Comparison of ENCODE assay signal across 1 cellular context in genomic region chr21:14383596-14384210, GRCh38.
TF ChIP-seq lines count a peak whose summit lies in the region.

No MANE protein-coding gene starts in this region.

TF ChIP-seq in HCT116, 20 proteins besides CTCF, POLR2A, EP300 and RAD21 (continued from another document):
- TF ChIP-seq ZBTB33 (IDR thresholded peaks at IDR 0.05; ENCODE audit: extremely low read depth, insufficient replicate concordance, low read length) (no peak), EZH2 (IDR thresholded peaks at IDR 0.05) (no peak), SRF (IDR thresholded peaks at IDR 0.05; ENCODE audit: low read depth) (no peak), CEBPB (IDR thresholded peaks at IDR 0.05; ENCODE audit: low read depth) (no peak), SP1 (IDR thresholded peaks at IDR 0.05; ENCODE audit: low read depth) (no peak), EGR1 (IDR thresholded peaks at IDR 0.05; ENCODE audit: low read depth) (no peak), ZNF274 (IDR thresholded peaks at IDR 0.05; ENCODE audit: low read depth, low read length) (no peak), TCF7L2 (IDR thresholded peaks at IDR 0.05; ENCODE audit: borderline replicate concordance, extremely low read depth, insufficient read depth, insufficient read length) (no peak)
- TF ChIP-seq, protein P1, sequence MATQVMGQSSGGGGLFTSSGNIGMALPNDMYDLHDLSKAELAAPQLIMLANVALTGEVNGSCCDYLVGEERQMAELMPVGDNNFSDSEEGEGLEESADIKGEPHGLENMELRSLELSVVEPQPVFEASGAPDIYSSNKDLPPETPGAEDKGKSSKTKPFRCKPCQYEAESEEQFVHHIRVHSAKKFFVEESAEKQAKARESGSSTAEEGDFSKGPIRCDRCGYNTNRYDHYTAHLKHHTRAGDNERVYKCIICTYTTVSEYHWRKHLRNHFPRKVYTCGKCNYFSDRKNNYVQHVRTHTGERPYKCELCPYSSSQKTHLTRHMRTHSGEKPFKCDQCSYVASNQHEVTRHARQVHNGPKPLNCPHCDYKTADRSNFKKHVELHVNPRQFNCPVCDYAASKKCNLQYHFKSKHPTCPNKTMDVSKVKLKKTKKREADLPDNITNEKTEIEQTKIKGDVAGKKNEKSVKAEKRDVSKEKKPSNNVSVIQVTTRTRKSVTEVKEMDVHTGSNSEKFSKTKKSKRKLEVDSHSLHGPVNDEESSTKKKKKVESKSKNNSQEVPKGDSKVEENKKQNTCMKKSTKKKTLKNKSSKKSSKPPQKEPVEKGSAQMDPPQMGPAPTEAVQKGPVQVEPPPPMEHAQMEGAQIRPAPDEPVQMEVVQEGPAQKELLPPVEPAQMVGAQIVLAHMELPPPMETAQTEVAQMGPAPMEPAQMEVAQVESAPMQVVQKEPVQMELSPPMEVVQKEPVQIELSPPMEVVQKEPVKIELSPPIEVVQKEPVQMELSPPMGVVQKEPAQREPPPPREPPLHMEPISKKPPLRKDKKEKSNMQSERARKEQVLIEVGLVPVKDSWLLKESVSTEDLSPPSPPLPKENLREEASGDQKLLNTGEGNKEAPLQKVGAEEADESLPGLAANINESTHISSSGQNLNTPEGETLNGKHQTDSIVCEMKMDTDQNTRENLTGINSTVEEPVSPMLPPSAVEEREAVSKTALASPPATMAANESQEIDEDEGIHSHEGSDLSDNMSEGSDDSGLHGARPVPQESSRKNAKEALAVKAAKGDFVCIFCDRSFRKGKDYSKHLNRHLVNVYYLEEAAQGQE (IDR thresholded peaks at IDR 0.05; ENCODE audit: low read depth): no peak
